8 cellular contexts compared by ENCODE assay signal in the genomic region with DNA sequence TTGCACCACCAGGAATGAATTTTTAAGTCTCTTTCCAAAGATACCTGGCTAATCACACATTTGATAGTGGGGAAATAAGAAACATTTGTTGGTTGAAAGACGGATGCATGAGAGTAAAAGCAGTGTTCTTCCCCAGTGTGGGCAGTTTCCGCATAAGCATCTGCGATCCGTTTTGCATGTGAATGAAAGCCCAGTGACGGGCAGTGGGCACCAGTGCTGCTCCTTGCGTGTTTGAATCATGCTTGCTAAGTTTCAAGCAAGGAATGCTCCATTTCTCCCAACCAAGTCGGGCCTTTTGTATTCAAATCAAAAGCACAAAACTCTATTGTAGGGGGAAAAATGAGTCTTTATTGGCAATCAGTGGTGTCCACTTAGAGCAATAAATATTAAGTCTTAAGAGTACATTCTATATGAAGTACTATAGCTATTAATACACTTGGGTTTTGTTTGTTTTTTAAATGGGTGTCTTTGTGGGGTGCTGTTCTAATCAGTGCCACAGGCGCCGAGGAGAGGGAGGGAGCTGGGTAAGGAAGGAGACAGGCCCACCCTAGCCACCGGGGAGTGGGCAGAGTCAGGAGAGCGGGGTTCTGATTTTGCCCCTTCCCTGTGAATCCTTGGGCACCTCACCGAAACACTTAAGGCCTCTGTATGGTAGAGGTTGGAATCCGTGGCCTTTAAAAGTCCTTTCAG. TPM values are rescaled to one million over a fixed set of nuclear protein-coding genes. Genes with fewer than 3 reads are reported as not detected.
DNase-seq lines count a peak whose midpoint lies in the region; ATAC-seq and TF ChIP-seq lines count a peak whose summit lies in the region.

No MANE protein-coding gene starts in this region.

- in situ Hi-C loops in astrocyte of the cerebellum (cut with HindIII; ENCODE audit: low sequenced_read_pairs) = no loop called here

- H3K27me3 ChIP-seq in subcutaneous abdominal adipose tissue (ENCODE audit: control insufficient read depth in 5 of 5, insufficient read depth in 4 of 5, low read length in 5 of 5) = peaks cover 0 to 11% (median 0%) of the 10 kb centered on the region in 5 donors

- H3K4me1 ChIP-seq in subcutaneous abdominal adipose tissue (ENCODE audit: control insufficient read depth in 5 of 5, insufficient read depth in 5 of 5, low read length in 5 of 5) = peaks cover 0 to 25% (median 15%) of the 10 kb centered on the region in 5 donors

- POLR2A ChIA-PET in activated CD4-positive, alpha-beta T cell treated with anti-CD3 and anti-CD28 coated beads, Interleukin-2, amount 10 ng/mL, durations not matched to agents 7 days and 5 days (lab: Charles Lee) = no interaction called here

- H3K36me3 ChIP-seq in subcutaneous abdominal adipose tissue (ENCODE audit: control insufficient read depth in 5 of 5, insufficient read depth in 5 of 5, low read length in 5 of 5) = no peaks in the 10 kb centered on the region

- no peaks in the 10 kb centered on the region for H3K36me3 Mint-ChIP-seq in activated CD4-positive, alpha-beta T cell treated with anti-CD3 and anti-CD28 coated beads, Interleukin-2, amount 10 ng/mL, durations not matched to agents 7 days and 5 days (ENCODE audit: low read depth)

- no peak overlapping the region for H3K9ac ChIP-seq in subcutaneous abdominal adipose tissue (ENCODE audit: low read length in 5 of 5)

- H3K27ac ChIP-seq in subcutaneous abdominal adipose tissue (ENCODE audit: low read depth, low read length) = peak overlapping the region; percentile 16

- peak overlapping the region; percentile 60 for H3K4me3 ChIP-seq in astrocyte of the cerebellum (ENCODE audit: low read depth, low read length)
- peak overlapping the region in 4 of 5 donors; percentile 63 to 76 (median 68) for H3K4me3 ChIP-seq in subcutaneous abdominal adipose tissue (ENCODE audit: low read depth in 1 of 5, low read length in 5 of 5)

- TF ChIP-seq CTCF in astrocyte of the cerebellum (IDR thresholded peaks at IDR 0.05; ENCODE audit: low read depth, low read length, missing control alignments) = no peak

- no peaks in the 10 kb centered on the region for H3K9me3 Mint-ChIP-seq in activated CD4-positive, alpha-beta T cell treated with anti-CD3 and anti-CD28 coated beads, Interleukin-2, amount 10 ng/mL, durations not matched to agents 7 days and 5 days

- ATAC-seq in GM18502 (IDR thresholded peaks at IDR 0.05; ENCODE audit: poor library complexity, unreplicated experiment) (no peak), esophagus mucosa (no peak), HG03521 (IDR thresholded peaks at IDR 0.05; ENCODE audit: unreplicated experiment) (no peak)

- peaks cover 4% of the 10 kb centered on the region for H3K4me1 Mint-ChIP-seq in activated CD4-positive, alpha-beta T cell treated with anti-CD3 and anti-CD28 coated beads, Interleukin-2, amount 10 ng/mL, durations not matched to agents 7 days and 5 days

- H3K27ac Mint-ChIP-seq in activated CD4-positive, alpha-beta T cell treated with anti-CD3 and anti-CD28 coated beads, Interleukin-2, amount 10 ng/mL, durations not matched to agents 7 days and 5 days = no peak overlapping the region

- H3K9me3 ChIP-seq in subcutaneous abdominal adipose tissue (ENCODE audit: control insufficient read depth in 5 of 5, low read length in 5 of 5) = no peaks in the 10 kb centered on the region

- H3K4me3 Mint-ChIP-seq in activated CD4-positive, alpha-beta T cell treated with anti-CD3 and anti-CD28 coated beads, Interleukin-2, amount 10 ng/mL, durations not matched to agents 7 days and 5 days = peak overlapping the region; percentile 67

- peaks cover 8% of the 10 kb centered on the region for H3K27me3 Mint-ChIP-seq in activated CD4-positive, alpha-beta T cell treated with anti-CD3 and anti-CD28 coated beads, Interleukin-2, amount 10 ng/mL, durations not matched to agents 7 days and 5 days

- CTCF ChIA-PET in activated CD4-positive, alpha-beta T cell treated with anti-CD3 and anti-CD28 coated beads, Interleukin-2, amount 10 ng/mL, durations not matched to agents 7 days and 5 days (lab: Charles Lee) = no interaction called here

- no peak for DNase-seq in activated CD4-positive, alpha-beta T cell treated with anti-CD3 and anti-CD28 coated beads, Interleukin-2, amount 10 ng/mL, durations not matched to agents 7 days and 5 days
- no peak for DNase-seq in activated CD4-positive, alpha-beta T cell treated with anti-CD3 and anti-CD28 coated beads for 1 hour
- DNase-seq in astrocyte of the cerebellum (ENCODE audit: low read depth) (no peak), islet precursor cell (peak; percentile 38)

RNA-seq across cellular contexts. Expression of a gene that starts 0.8 kb away (rescaled TPM):
- total RNA-seq in activated CD4-positive, alpha-beta T cell treated with anti-CD3 and anti-CD28 coated beads, Interleukin-2, amount 10 ng/mL, durations not matched to agents 7 days and 5 days = 1 to 10 TPM in 1 of 2 experiments, under 1 TPM in 1; 0.79 to 1.3 TPM
- 55.1 TPM for total RNA-seq in esophagus mucosa

Comparison
In these comparisons a context has a peak if more than half of its experiments do, and no peak if none do; other contexts are left out.
1. RNA of a gene that starts 0.8 kb away (total RNA-seq): 55.1 TPM in esophagus mucosa (single experiment); 0.79 to 1.3 TPM in activated CD4-positive, alpha-beta T cell treated with anti-CD3 and anti-CD28 coated beads, Interleukin-2, amount 10 ng/mL, durations not matched to agents 7 days and 5 days; every median in the first group is over 10 times any median in the second.